ENCODE assay signal across 32 cellular contexts in the genomic region with DNA sequence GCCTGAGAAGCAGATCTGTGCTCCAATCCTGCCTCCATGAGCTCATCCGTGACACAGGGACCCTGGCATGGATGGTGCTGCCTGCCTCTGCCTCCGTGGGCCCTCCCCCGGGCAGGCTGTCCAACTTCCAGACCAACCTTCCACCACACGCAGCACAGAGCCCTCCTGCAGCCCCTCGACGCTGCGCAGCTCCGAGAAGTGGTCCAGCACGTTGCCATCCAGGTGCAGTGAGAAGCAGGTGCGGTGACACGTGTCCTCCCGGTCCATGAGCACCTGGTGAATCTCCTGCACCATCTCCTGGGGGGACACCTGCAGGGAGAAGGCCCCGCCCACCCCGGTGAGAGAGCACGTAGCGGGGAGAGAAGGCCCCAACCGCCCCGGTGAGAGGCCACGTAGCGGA. TPM values are rescaled to one million over a fixed set of nuclear protein-coding genes. Genes with fewer than 3 reads are reported as not detected.
DNase-seq lines count a peak whose midpoint lies in the region; ATAC-seq and TF ChIP-seq lines count a peak whose summit lies in the region.
"Had no signal": no experiment of that assay in that cellular context is flagged by ENCODE, and none has a peak within 500 bp of the region (broad histone marks: within the 10 kb centered on the region; RNA-seq: fewer than 3 reads in every experiment).

No MANE protein-coding gene starts in this region.

- no peak overlapping the region for H3K4ac ChIP-seq in trophoblast cell (ENCODE audit: low read depth, low read length)

- H3K27ac Mint-ChIP-seq in activated CD8-positive, alpha-beta memory T cell treated with anti-CD3 and anti-CD28 coated beads, Interleukin-2, amount 10 ng/mL, durations not matched to agents 7 days and 5 days = no peak overlapping the region
- H3K27ac Mint-ChIP-seq in chondrocyte (ENCODE audit: unreplicated experiment) = no peak overlapping the region
- no peak overlapping the region for H3K27ac Mint-ChIP-seq in activated T-helper 2 cell treated with anti-CD3 and anti-CD28 coated beads, Interferon-gamma antibody, Interleukin-2, Interleukin-4, amounts not matched to agents 10 μg/mL and 5 μg/mL and 100 μg/mL, durations not matched to agents 14 hours and 24 hours and 36 hours
- H3K27ac Mint-ChIP-seq: activated CD8-positive, alpha-beta T cell treated with anti-CD3 and anti-CD28 coated beads, Interleukin-2, amount 10 ng/mL, durations not matched to agents 7 days and 5 days; activated naive CD8-positive, alpha-beta T cell treated with anti-CD3 and anti-CD28 coated beads, Interleukin-2, amount 10 ng/mL, durations not matched to agents 7 days and 5 days; natural killer cell treated with Interleukin-12 subunit alpha and Interleukin-12 subunit beta and Interleukin-15 and Interleukin-18, amount 100 ng/mL, for 72 hours had no signal

- no peak overlapping the region for H2BK120ac ChIP-seq in trophoblast cell (ENCODE audit: insufficient read depth, low read length, poor library complexity)

- DNase-seq in activated CD8-positive, alpha-beta memory T cell treated with anti-CD3 and anti-CD28 coated beads, Interleukin-2, amount 50 U/mL, for 4 hours = peak; percentile 8
- no peak for DNase-seq in activated CD8-positive, alpha-beta memory T cell treated with anti-CD3 and anti-CD28 coated beads, Interleukin-2, amount 10 ng/mL, durations not matched to agents 7 days and 5 days
- peak; percentile 17 for DNase-seq in GM13977 (ENCODE audit: low spot score)
- DNase-seq in chondrocyte (ENCODE audit: low spot score) = peak; percentile 87
- no peak for DNase-seq in trophoblast cell
- no peak for DNase-seq in SKM-1 treated with dmso at 0.1 percent for 144 hours (lab: John Stamatoyannopoulos, UW; ENCODE audit: unreplicated experiment)
- DNase-seq in NCI-H2107 treated with DMSO at 0.1 percent for 48 hours (lab: John Stamatoyannopoulos, UW; ENCODE audit: unreplicated experiment) = no peak
- no peak for DNase-seq in activated T-helper 2 cell treated with anti-CD3 and anti-CD28 coated beads, Interferon-gamma antibody, Interleukin-2, Interleukin-4, amounts not matched to agents 10 μg/mL and 5 μg/mL and 100 μg/mL, durations not matched to agents 14 hours and 24 hours and 36 hours (ENCODE audit: low spot score)
- DNase-seq: activated CD8-positive, alpha-beta T cell treated with anti-CD3 and anti-CD28 coated beads, Interleukin-2, amount 10 ng/mL, durations not matched to agents 7 days and 5 days; activated naive CD8-positive, alpha-beta T cell treated with anti-CD3 and anti-CD28 coated beads, Interleukin-2, amount 10 ng/mL, durations not matched to agents 7 days and 5 days; activated T-cell treated with anti-CD3 and anti-CD28 coated beads for 4 hours; Kasumi-1; NCI-H187; NCI-H526 treated with DMSO at 0.1 percent for 48 hours; NK-92 treated with Interleukin-12 subunit alpha and Interleukin-12 subunit beta, amount 100 ng/mL, for 24 hours; PC-3; SHP77 treated with DMSO at 0.1 percent for 48 hours; stimulated activated CD4-positive, alpha-beta T cell treated with anti-CD3 and anti-CD28 coated beads, Interleukin-1b, Interleukin-23, amount 100 ng/mL, for 48 hours; stimulated activated naive CD4-positive, alpha-beta T cell treated with Interleukin-2 at 50 U/mL for 16 hours; T1000 had no signal

- H3K4me2 ChIP-seq in trophoblast cell (ENCODE audit: low read length) = no peak overlapping the region
- H3K4me2 ChIP-seq: smooth muscle cell had no signal

- peaks cover under 1% of the 10 kb centered on the region for H3K4me1 Mint-ChIP-seq in activated CD8-positive, alpha-beta memory T cell treated with anti-CD3 and anti-CD28 coated beads, Interleukin-2, amount 10 ng/mL, durations not matched to agents 7 days and 5 days
- peaks cover 9% of the 10 kb centered on the region for H3K4me1 Mint-ChIP-seq in chondrocyte (ENCODE audit: low read depth)
- peaks cover 4% of the 10 kb centered on the region for H3K4me1 Mint-ChIP-seq in activated T-helper 2 cell treated with anti-CD3 and anti-CD28 coated beads, Interferon-gamma antibody, Interleukin-2, Interleukin-4, amounts not matched to agents 10 μg/mL and 5 μg/mL and 100 μg/mL, durations not matched to agents 14 hours and 24 hours and 36 hours (ENCODE audit: low read depth)

- peak overlapping the region; percentile 10 for H3K4me3 ChIP-seq in trophoblast cell (ENCODE audit: low read depth, low read length)
- H3K4me3 ChIP-seq: cardiac muscle cell, lung, mucosa of descending colon, ovary, smooth muscle cell had no signal

- H3K36me3 ChIP-seq in trophoblast cell (ENCODE audit: control insufficient read depth in 1 of 2, insufficient read depth in 2 of 2, low read length in 2 of 2) = peaks cover 38 to 51% of the 10 kb centered on the region in 2 experiments
- H3K36me3 ChIP-seq: ovary had no signal

- WGBS in trophoblast cell (ENCODE audit: extremely low coverage, insufficient coverage, insufficient read length) = no CpG with 5 or more reads among the region's 20 CpGs

- H3K79me1 ChIP-seq in trophoblast cell (ENCODE audit: low read length) = no peaks in the 10 kb centered on the region

- no peaks in the 10 kb centered on the region for H3K27me3 Mint-ChIP-seq in activated CD8-positive, alpha-beta memory T cell treated with anti-CD3 and anti-CD28 coated beads, Interleukin-2, amount 10 ng/mL, durations not matched to agents 7 days and 5 days
- no peaks in the 10 kb centered on the region for H3K27me3 Mint-ChIP-seq in chondrocyte (ENCODE audit: low read depth)
- no peaks in the 10 kb centered on the region for H3K27me3 Mint-ChIP-seq in activated T-helper 2 cell treated with anti-CD3 and anti-CD28 coated beads, Interferon-gamma antibody, Interleukin-2, Interleukin-4, amounts not matched to agents 10 μg/mL and 5 μg/mL and 100 μg/mL, durations not matched to agents 14 hours and 24 hours and 36 hours (ENCODE audit: low read depth)
- H3K27me3 Mint-ChIP-seq: activated naive CD8-positive, alpha-beta T cell treated with anti-CD3 and anti-CD28 coated beads, Interleukin-2, amount 10 ng/mL, durations not matched to agents 7 days and 5 days; natural killer cell treated with Interleukin-12 subunit alpha and Interleukin-12 subunit beta and Interleukin-15 and Interleukin-18, amount 100 ng/mL, for 72 hours had no signal

- no peaks in the 10 kb centered on the region for H3K4me1 ChIP-seq in trophoblast cell (ENCODE audit: control insufficient read depth in 1 of 2, insufficient read depth in 2 of 2, low read length in 2 of 2)
- H3K4me1 ChIP-seq: Caco-2 had no signal

- intact Hi-C loops in activated T-helper 2 cell treated with anti-CD3 and anti-CD28 coated beads, Interferon-gamma antibody, Interleukin-2, Interleukin-4, amounts not matched to agents 10 μg/mL and 5 μg/mL and 100 μg/mL, durations not matched to agents 14 hours and 24 hours and 36 hours (cut with micrococcal nuclease) = no loop called here

- in situ Hi-C loops in GM13977 (cut with MboI; ENCODE audit: low pct_unique_long_range_greater_than_20kb, low sequenced_read_pairs, unreplicated experiment) = no loop called here

- H3K18ac ChIP-seq in trophoblast cell (ENCODE audit: low read length) = no peak overlapping the region

- H3K36me3 Mint-ChIP-seq in activated CD8-positive, alpha-beta memory T cell treated with anti-CD3 and anti-CD28 coated beads, Interleukin-2, amount 10 ng/mL, durations not matched to agents 7 days and 5 days = peaks cover 7% of the 10 kb centered on the region
- H3K36me3 Mint-ChIP-seq in chondrocyte (ENCODE audit: low read depth) = peaks cover 1% of the 10 kb centered on the region
- peaks cover 30% of the 10 kb centered on the region for H3K36me3 Mint-ChIP-seq in activated T-helper 2 cell treated with anti-CD3 and anti-CD28 coated beads, Interferon-gamma antibody, Interleukin-2, Interleukin-4, amounts not matched to agents 10 μg/mL and 5 μg/mL and 100 μg/mL, durations not matched to agents 14 hours and 24 hours and 36 hours (ENCODE audit: low read depth)
- H3K36me3 Mint-ChIP-seq: activated naive CD8-positive, alpha-beta T cell treated with anti-CD3 and anti-CD28 coated beads, Interleukin-2, amount 10 ng/mL, durations not matched to agents 7 days and 5 days; natural killer cell treated with Interleukin-12 subunit alpha and Interleukin-12 subunit beta and Interleukin-15 and Interleukin-18, amount 100 ng/mL, for 72 hours had no signal

- TF ChIP-seq CTCF in GM13977 (IDR thresholded peaks at IDR 0.05; ENCODE audit: extremely low read depth, insufficient read depth, missing control alignments) = no peak
- no peak for TF ChIP-seq CTCF in chondrocyte (IDR thresholded peaks at IDR 0.05)

- CTCF ChIA-PET in activated CD8-positive, alpha-beta memory T cell treated with anti-CD3 and anti-CD28 coated beads, Interleukin-2, amount 10 ng/mL, durations not matched to agents 7 days and 5 days (lab: Charles Lee) = no interaction called here

- H3K4me3 Mint-ChIP-seq in activated CD8-positive, alpha-beta memory T cell treated with anti-CD3 and anti-CD28 coated beads, Interleukin-2, amount 10 ng/mL, durations not matched to agents 7 days and 5 days = no peak overlapping the region
- H3K4me3 Mint-ChIP-seq in chondrocyte (ENCODE audit: unreplicated experiment) = no peak overlapping the region
- H3K4me3 Mint-ChIP-seq in activated T-helper 2 cell treated with anti-CD3 and anti-CD28 coated beads, Interferon-gamma antibody, Interleukin-2, Interleukin-4, amounts not matched to agents 10 μg/mL and 5 μg/mL and 100 μg/mL, durations not matched to agents 14 hours and 24 hours and 36 hours (ENCODE audit: low read depth) = no peak overlapping the region
- H3K4me3 Mint-ChIP-seq: activated CD8-positive, alpha-beta T cell treated with anti-CD3 and anti-CD28 coated beads, Interleukin-2, amount 10 ng/mL, durations not matched to agents 7 days and 5 days; activated naive CD8-positive, alpha-beta T cell treated with anti-CD3 and anti-CD28 coated beads, Interleukin-2, amount 10 ng/mL, durations not matched to agents 7 days and 5 days; natural killer cell treated with Interleukin-12 subunit alpha and Interleukin-12 subunit beta and Interleukin-15 and Interleukin-18, amount 100 ng/mL, for 72 hours had no signal

- no peak overlapping the region for H4K12ac ChIP-seq in trophoblast cell (ENCODE audit: low read depth, low read length)

- H2BK5ac ChIP-seq in trophoblast cell (ENCODE audit: low read depth, low read length, poor library complexity) = no peak overlapping the region

- H3K14ac ChIP-seq in trophoblast cell (ENCODE audit: low read length) = no peak overlapping the region

- H2BK12ac ChIP-seq in trophoblast cell (ENCODE audit: low read length) = no peak overlapping the region

- H3K9ac ChIP-seq in trophoblast cell (ENCODE audit: low read length) = no peak overlapping the region

- H3K23ac ChIP-seq in trophoblast cell (ENCODE audit: low read length) = no peak overlapping the region

- no peak overlapping the region for H4K91ac ChIP-seq in trophoblast cell (ENCODE audit: low read depth, low read length)

- H3K27me3 ChIP-seq in trophoblast cell (ENCODE audit: insufficient read depth, low read length) = no peaks in the 10 kb centered on the region
- H3K27me3 ChIP-seq: cardiac muscle cell, ovary had no signal

- H3K27ac ChIP-seq in trophoblast cell (ENCODE audit: low read depth, low read length) = no peak overlapping the region
- H3K27ac ChIP-seq: C4-2B, cardiac muscle cell, ovary, VCaP had no signal

- no peak overlapping the region for H2AK5ac ChIP-seq in trophoblast cell (ENCODE audit: low read length)

- H4K8ac ChIP-seq in trophoblast cell (ENCODE audit: low read depth, low read length) = no peak overlapping the region

- no peak for ATAC-seq in activated CD8-positive, alpha-beta memory T cell treated with anti-CD3 and anti-CD28 coated beads, Interleukin-2, amount 10 ng/mL, durations not matched to agents 7 days and 5 days
- ATAC-seq: activated CD8-positive, alpha-beta T cell treated with anti-CD3 and anti-CD28 coated beads, Interleukin-2, amount 10 ng/mL, durations not matched to agents 7 days and 5 days; mucosa of descending colon; natural killer cell treated with Interleukin-12 subunit alpha and Interleukin-12 subunit beta and Interleukin-15 and Interleukin-18, amount 100 ng/mL, for 72 hours; PC-3 had no signal

- H3K9me3 ChIP-seq in trophoblast cell (ENCODE audit: insufficient read depth, low read depth, low read length) = peaks cover under 1% of the 10 kb centered on the region
- H3K9me3 ChIP-seq: Caco-2, mucosa of descending colon, ovary had no signal

- peaks cover 2% of the 10 kb centered on the region for H3K79me2 ChIP-seq in trophoblast cell (ENCODE audit: control insufficient read depth, insufficient read depth, low read length, poor library complexity)

- no peaks in the 10 kb centered on the region for H3K9me3 Mint-ChIP-seq in activated CD8-positive, alpha-beta memory T cell treated with anti-CD3 and anti-CD28 coated beads, Interleukin-2, amount 10 ng/mL, durations not matched to agents 7 days and 5 days (ENCODE audit: low read depth)
- no peaks in the 10 kb centered on the region for H3K9me3 Mint-ChIP-seq in chondrocyte (ENCODE audit: low read depth)
- no peaks in the 10 kb centered on the region for H3K9me3 Mint-ChIP-seq in activated T-helper 2 cell treated with anti-CD3 and anti-CD28 coated beads, Interferon-gamma antibody, Interleukin-2, Interleukin-4, amounts not matched to agents 10 μg/mL and 5 μg/mL and 100 μg/mL, durations not matched to agents 14 hours and 24 hours and 36 hours
- H3K9me3 Mint-ChIP-seq: activated naive CD8-positive, alpha-beta T cell treated with anti-CD3 and anti-CD28 coated beads, Interleukin-2, amount 10 ng/mL, durations not matched to agents 7 days and 5 days; natural killer cell treated with Interleukin-12 subunit alpha and Interleukin-12 subunit beta and Interleukin-15 and Interleukin-18, amount 100 ng/mL, for 72 hours had no signal

- no peak overlapping the region for H2AFZ ChIP-seq in trophoblast cell (ENCODE audit: insufficient read depth, low read length, poor library complexity)

RNA-seq across cellular contexts. Expression of gene CLUH, which starts 8.4 kb away (rescaled TPM):
- 10 to 100 TPM; 65.0 to 81.1 TPM for total RNA-seq in activated CD8-positive, alpha-beta memory T cell treated with anti-CD3 and anti-CD28 coated beads, Interleukin-2, amount 10 ng/mL, durations not matched to agents 7 days and 5 days
- total RNA-seq in chondrocyte = 30.8 to 36.6 TPM (median 36.0 TPM) in 3 replicates
- polyA plus RNA-seq in trophoblast cell (2013) = 28.9 and 29.4 TPM in 2 replicates
- 129 and 130 TPM in 2 replicates for total RNA-seq in activated T-helper 2 cell treated with anti-CD3 and anti-CD28 coated beads, Interferon-gamma antibody, Interleukin-2, Interleukin-4, amounts not matched to agents 10 μg/mL and 5 μg/mL and 100 μg/mL, durations not matched to agents 14 hours and 24 hours and 36 hours

RNA-seq across cellular contexts. Expression of gene CCDC92B, which starts 46.3 kb away (rescaled TPM):
- total RNA-seq in activated CD8-positive, alpha-beta memory T cell treated with anti-CD3 and anti-CD28 coated beads, Interleukin-2, amount 10 ng/mL, durations not matched to agents 7 days and 5 days = under 1 TPM in 1 of 2 experiments, not detected in 1; 0.12 TPM
- 0.07 TPM in 1 of 3 replicates, not detected in the others for total RNA-seq in chondrocyte
- 0.08 TPM in 2 replicates for polyA plus RNA-seq in trophoblast cell (2013)
- 0.11 and 0.21 TPM in 2 replicates for total RNA-seq in activated T-helper 2 cell treated with anti-CD3 and anti-CD28 coated beads, Interferon-gamma antibody, Interleukin-2, Interleukin-4, amounts not matched to agents 10 μg/mL and 5 μg/mL and 100 μg/mL, durations not matched to agents 14 hours and 24 hours and 36 hours
- total RNA-seq: A172; activated CD8-positive, alpha-beta T cell treated with anti-CD3 and anti-CD28 coated beads, Interleukin-2, amount 10 ng/mL, durations not matched to agents 7 days and 5 days; natural killer cell treated with Interleukin-12 subunit alpha and Interleukin-12 subunit beta and Interleukin-15 and Interleukin-18, amount 100 ng/mL, for 72 hours; PC-3; renal cortical epithelial cell; smooth muscle cell had no signal
- polyA plus RNA-seq: keratinocyte, smooth muscle cell had no signal

Comparison
In these comparisons a context has a peak if more than half of its experiments do, and no peak if none do; other contexts are left out.
1. DNase-seq: peak in activated CD8-positive, alpha-beta memory T cell treated with anti-CD3 and anti-CD28 coated beads, Interleukin-2, amount 50 U/mL, for 4 hours (single experiment), GM13977 (single experiment) and chondrocyte (single experiment); none in activated CD8-positive, alpha-beta memory T cell treated with anti-CD3 and anti-CD28 coated beads, Interleukin-2, amount 10 ng/mL, durations not matched to agents 7 days and 5 days (single experiment), trophoblast cell (0 of 2), SKM-1 treated with dmso at 0.1 percent for 144 hours (single experiment), NCI-H2107 treated with DMSO at 0.1 percent for 48 hours (single experiment) and activated T-helper 2 cell treated with anti-CD3 and anti-CD28 coated beads, Interferon-gamma antibody, Interleukin-2, Interleukin-4, amounts not matched to agents 10 μg/mL and 5 μg/mL and 100 μg/mL, durations not matched to agents 14 hours and 24 hours and 36 hours (single experiment).